In the genomic region with DNA sequence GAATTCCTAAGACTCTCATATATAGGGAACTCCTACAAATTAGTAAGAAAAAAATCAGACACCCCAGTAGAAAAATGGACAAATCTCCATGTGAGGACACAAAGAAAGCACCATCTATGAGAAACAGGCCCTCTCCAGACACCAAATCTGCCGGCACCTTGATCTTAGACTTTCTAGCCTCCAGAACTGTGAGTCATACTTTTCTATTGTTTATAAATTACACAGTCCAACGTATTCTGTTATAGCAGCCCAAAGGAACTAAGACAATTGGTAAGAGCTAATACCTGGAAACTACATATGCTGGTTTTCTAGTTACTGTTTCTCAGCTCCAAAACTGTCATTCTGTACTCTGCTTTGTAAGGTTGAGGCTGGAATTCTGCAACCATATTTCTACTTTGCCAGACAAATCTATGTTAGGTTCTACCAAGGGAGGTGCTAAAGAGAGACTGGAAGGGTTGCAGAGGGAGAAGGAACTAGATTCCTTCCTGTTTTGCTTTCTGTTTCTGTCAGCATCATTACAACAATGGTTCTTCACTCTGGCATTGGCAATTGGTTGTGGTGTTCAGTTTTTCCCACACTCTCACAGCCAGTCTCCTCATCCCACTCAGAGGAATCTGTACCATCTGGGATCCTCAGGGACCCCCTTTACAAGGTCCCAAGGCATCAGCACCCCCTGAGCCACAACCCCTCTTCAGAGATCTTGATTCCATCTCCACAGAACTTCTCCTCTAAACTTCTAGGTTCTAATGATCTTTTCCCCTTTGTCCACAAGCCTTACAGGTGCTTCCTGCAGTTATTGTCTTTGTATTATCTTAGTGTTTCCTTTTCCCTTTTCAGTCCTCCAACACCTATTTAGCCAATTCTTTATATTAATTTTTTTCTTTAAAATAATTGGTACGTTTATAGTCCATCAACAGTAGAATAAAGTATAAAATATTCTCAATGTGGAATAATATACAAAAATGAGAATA, we compare ENCODE assay signal across 9 cellular contexts. TPM values are rescaled to one million over a fixed set of nuclear protein-coding genes. Genes with fewer than 3 reads are reported as not detected.
DNase-seq lines count a peak whose midpoint lies in the region; ATAC-seq lines count a peak whose summit lies in the region.
"Had no signal": no experiment of that assay in that cellular context is flagged by ENCODE, and none has a peak within 500 bp of the region (broad histone marks: within the 10 kb centered on the region; RNA-seq: fewer than 3 reads in every experiment).

No MANE protein-coding gene starts in this region.

- intact Hi-C loops in activated T-helper 1 cell treated with anti-CD3 and anti-CD28 coated beads, Interleukin-12 subunit alpha, Interleukin-12 subunit beta, Interleukin-2, Interleukin-4 antibody, amounts not matched to agents 30 ng/mL and 10 ng/mL and 1 ng/mL, durations not matched to agents 14 hours and 24 hours and 36 hours (cut with micrococcal nuclease) = loop anchor here (1.0 kb wide), 1 partner anchor 10 kb away; no protein-coding TSS in a partner anchor
- intact Hi-C loops in naive thymus-derived CD4-positive, alpha-beta T cell (cut with micrococcal nuclease) = loop anchor here in 1 of 2 donors (1.0 to 10.0 kb wide), 3 partner anchors 10 to 525 kb away; a partner anchor contains a TSS

- H3K27me3 Mint-ChIP-seq in activated T-helper 1 cell treated with anti-CD3 and anti-CD28 coated beads, Interleukin-12 subunit alpha, Interleukin-12 subunit beta, Interleukin-2, Interleukin-4 antibody, amounts not matched to agents 30 ng/mL and 10 ng/mL and 1 ng/mL, durations not matched to agents 14 hours and 24 hours and 36 hours (ENCODE audit: insufficient read depth) = no peaks in the 10 kb centered on the region
- no peaks in the 10 kb centered on the region for H3K27me3 Mint-ChIP-seq in naive thymus-derived CD4-positive, alpha-beta T cell

- peaks cover 13% of the 10 kb centered on the region for H3K4me1 Mint-ChIP-seq in activated T-helper 1 cell treated with anti-CD3 and anti-CD28 coated beads, Interleukin-12 subunit alpha, Interleukin-12 subunit beta, Interleukin-2, Interleukin-4 antibody, amounts not matched to agents 30 ng/mL and 10 ng/mL and 1 ng/mL, durations not matched to agents 14 hours and 24 hours and 36 hours (ENCODE audit: low read depth)
- peaks cover 0 to 13% (median 3%) of the 10 kb centered on the region in 7 donors for H3K4me1 Mint-ChIP-seq in naive thymus-derived CD4-positive, alpha-beta T cell

- CTCF ChIA-PET in naive thymus-derived CD4-positive, alpha-beta T cell (lab: Charles Lee) = interaction anchor here (0.6 to 0.7 kb wide), 2 partner anchors 58 to 65 kb away, joined by 4 read pairs; no protein-coding TSS in a partner anchor

- H3K4me3 Mint-ChIP-seq in activated T-helper 1 cell treated with anti-CD3 and anti-CD28 coated beads, Interleukin-12 subunit alpha, Interleukin-12 subunit beta, Interleukin-2, Interleukin-4 antibody, amounts not matched to agents 30 ng/mL and 10 ng/mL and 1 ng/mL, durations not matched to agents 14 hours and 24 hours and 36 hours = peak overlapping the region; percentile 51
- H3K4me3 Mint-ChIP-seq in naive thymus-derived CD4-positive, alpha-beta T cell = peak overlapping the region in 1 of 10 donors; percentile 67

- no peaks in the 10 kb centered on the region for H3K4me1 ChIP-seq in naive thymus-derived CD4-positive, alpha-beta T cell (ENCODE audit: control insufficient read depth in 2 of 2, insufficient read depth in 2 of 2, low read length in 2 of 2)
- H3K4me1 ChIP-seq: adrenal gland had no signal

- peak overlapping the region; percentile 78 for H3K27ac Mint-ChIP-seq in activated T-helper 1 cell treated with anti-CD3 and anti-CD28 coated beads, Interleukin-12 subunit alpha, Interleukin-12 subunit beta, Interleukin-2, Interleukin-4 antibody, amounts not matched to agents 30 ng/mL and 10 ng/mL and 1 ng/mL, durations not matched to agents 14 hours and 24 hours and 36 hours
- H3K27ac Mint-ChIP-seq in naive thymus-derived CD4-positive, alpha-beta T cell = peak overlapping the region in 2 of 9 donors; percentile 28 to 81

- no peaks in the 10 kb centered on the region for H3K36me3 ChIP-seq in naive thymus-derived CD4-positive, alpha-beta T cell (ENCODE audit: control insufficient read depth in 2 of 3, insufficient read depth in 3 of 3, low read length in 3 of 3)
- H3K36me3 ChIP-seq: adrenal gland had no signal

- no peaks in the 10 kb centered on the region for H3K36me3 Mint-ChIP-seq in activated T-helper 1 cell treated with anti-CD3 and anti-CD28 coated beads, Interleukin-12 subunit alpha, Interleukin-12 subunit beta, Interleukin-2, Interleukin-4 antibody, amounts not matched to agents 30 ng/mL and 10 ng/mL and 1 ng/mL, durations not matched to agents 14 hours and 24 hours and 36 hours (ENCODE audit: low read depth)
- no peaks in the 10 kb centered on the region for H3K36me3 Mint-ChIP-seq in naive thymus-derived CD4-positive, alpha-beta T cell

- POLR2A ChIA-PET in naive thymus-derived CD4-positive, alpha-beta T cell (lab: Charles Lee) = no interaction called here

- no peaks in the 10 kb centered on the region for H3K9me3 Mint-ChIP-seq in activated T-helper 1 cell treated with anti-CD3 and anti-CD28 coated beads, Interleukin-12 subunit alpha, Interleukin-12 subunit beta, Interleukin-2, Interleukin-4 antibody, amounts not matched to agents 30 ng/mL and 10 ng/mL and 1 ng/mL, durations not matched to agents 14 hours and 24 hours and 36 hours
- peaks cover 0 to 3% (median 0%) of the 10 kb centered on the region in 11 donors for H3K9me3 Mint-ChIP-seq in naive thymus-derived CD4-positive, alpha-beta T cell

- H3K9me3 ChIP-seq in naive thymus-derived CD4-positive, alpha-beta T cell (ENCODE audit: control insufficient read depth in 2 of 3, low read length in 3 of 3) = no peaks in the 10 kb centered on the region
- H3K9me3 ChIP-seq: adrenal gland had no signal

- H3K27me3 ChIP-seq in naive thymus-derived CD4-positive, alpha-beta T cell (ENCODE audit: control insufficient read depth in 2 of 2, insufficient read depth in 2 of 2, low read length in 2 of 2) = no peaks in the 10 kb centered on the region
- H3K27me3 ChIP-seq: adrenal gland had no signal

- ATAC-seq in GM19025 (IDR thresholded peaks at IDR 0.05; ENCODE audit: low read depth, unreplicated experiment) = peak; percentile 68
- peak; percentile 55 for ATAC-seq in HG03159 (IDR thresholded peaks at IDR 0.05; ENCODE audit: unreplicated experiment)
- peak; percentile 54 for ATAC-seq in naive thymus-derived CD4-positive, alpha-beta T cell

- H3K4me3 ChIP-seq in naive thymus-derived CD4-positive, alpha-beta T cell (ENCODE audit: low read length) = no peak overlapping the region
- H3K4me3 ChIP-seq: adrenal gland had no signal

- DNase-seq in activated T-helper 1 cell treated with anti-CD3 and anti-CD28 coated beads, Interleukin-12 subunit alpha, Interleukin-12 subunit beta, Interleukin-2, Interleukin-4 antibody, amounts not matched to agents 30 ng/mL and 10 ng/mL and 1 ng/mL, durations not matched to agents 14 hours and 24 hours and 36 hours (ENCODE audit: low spot score) = no peak
- DNase-seq in naive thymus-derived CD4-positive, alpha-beta T cell = no peak
- no peak for DNase-seq in activated T-cell treated with anti-CD3 and anti-CD28 coated beads, Interleukin-2, amount 50 U/mL, for 1 hour
- DNase-seq in NCI-H1092 treated with DMSO at 0.1 percent for 48 hours (lab: John Stamatoyannopoulos, UW) = no peak
- no peak for DNase-seq in amniotic stem cell (lab: John Stamatoyannopoulos, UW)
- DNase-seq in central memory CD4-positive, alpha-beta T cell = no peak
- DNase-seq: adrenal gland had no signal

- H3K27ac ChIP-seq in naive thymus-derived CD4-positive, alpha-beta T cell (ENCODE audit: low read depth, low read length) = no peak overlapping the region
- H3K27ac ChIP-seq: adrenal gland had no signal

RNA-seq across cellular contexts. Expression of a gene that starts 35.5 kb away (rescaled TPM):
- total RNA-seq in activated T-helper 1 cell treated with anti-CD3 and anti-CD28 coated beads, Interleukin-12 subunit alpha, Interleukin-12 subunit beta, Interleukin-2, Interleukin-4 antibody, amounts not matched to agents 30 ng/mL and 10 ng/mL and 1 ng/mL, durations not matched to agents 14 hours and 24 hours and 36 hours = 6.7 and 7.1 TPM in 2 replicates
- total RNA-seq in naive thymus-derived CD4-positive, alpha-beta T cell = 1 to 10 TPM; 1.2 to 2.4 (median 2.0) TPM
- polyA plus RNA-seq in naive thymus-derived CD4-positive, alpha-beta T cell = 1 to 10 TPM; 2.0 to 2.3 TPM
